Comparison of ENCODE assay signal across 9 cellular contexts in genomic region chr22:24953294-24954113, GRCh38. TPM values are rescaled to one million over a fixed set of nuclear protein-coding genes. Genes with fewer than 3 reads are reported as not detected.
DNase-seq lines count a peak whose midpoint lies in the region; ATAC-seq and TF ChIP-seq lines count a peak whose summit lies in the region.
"Had no signal": no experiment of that assay in that cellular context is flagged by ENCODE, and none has a peak within 500 bp of the region (broad histone marks: within the 10 kb centered on the region; RNA-seq: fewer than 3 reads in every experiment).

No MANE protein-coding gene starts in this region.

- H3K36me3 ChIP-seq in A673 (ENCODE audit: insufficient read depth, low read length, poor library complexity, severe bottlenecking): no peaks in the 10 kb centered on the region
- no peaks in the 10 kb centered on the region for H3K36me3 ChIP-seq in mucosa of rectum (ENCODE audit: control insufficient read depth in 2 of 2, insufficient read depth in 2 of 2, low read length in 2 of 2)

- H3K9me3 ChIP-seq in A673 (ENCODE audit: low read depth, low read length, poor library complexity, severe bottlenecking): no peaks in the 10 kb centered on the region
- H3K9me3 ChIP-seq in mucosa of rectum (ENCODE audit: control insufficient read depth in 2 of 2, low read length in 2 of 2): no peaks in the 10 kb centered on the region

- TF ChIP-seq RAD21 in Ishikawa (IDR thresholded peaks at IDR 0.05; ENCODE audit: low read depth): no peak

- H3K9ac ChIP-seq in mucosa of rectum (ENCODE audit: low read depth in 1 of 2, low read length in 2 of 2): peak overlapping the region; percentile 86 to 98

- TF ChIP-seq EP300 in Ishikawa (IDR thresholded peaks at IDR 0.05; ENCODE audit: borderline replicate concordance): no peak

- CTCF ChIA-PET in A673 (lab: Charles Lee): interaction anchor here (0.7 kb wide), 1 partner anchor 94 kb away, joined by 3 read pairs; no protein-coding TSS in a partner anchor

- POLR2A ChIA-PET in A673 (lab: Charles Lee; ENCODE audit: low non-redundant PET): interaction anchor here (0.6 kb wide), 1 partner anchor 18 kb away, joined by 5 read pairs; no protein-coding TSS in a partner anchor

- BruUV-seq in A673 (replicated peaks; lab: Mats Ljungman, UMichigan): no TSS peak

- intact Hi-C loops in A673 (cut with micrococcal nuclease; ENCODE audit: unreplicated experiment): no loop called here

- H3K4me3 ChIP-seq in A673 (ENCODE audit: low read depth, low read length, poor library complexity, severe bottlenecking) (peak overlapping the region; percentile 69), mucosa of rectum (ENCODE audit: low read length in 2 of 2) (peak overlapping the region; percentile 89 to 93)

- no peak for ATAC-seq in HG03045 (IDR thresholded peaks at IDR 0.05; ENCODE audit: unreplicated experiment)

- H3K4me1 ChIP-seq in A673 (ENCODE audit: insufficient read depth, low read length, poor library complexity, severe bottlenecking): peaks cover 11% of the 10 kb centered on the region
- H3K4me1 ChIP-seq in mucosa of rectum (ENCODE audit: control insufficient read depth in 2 of 2, insufficient read depth in 2 of 2, low read length in 2 of 2): peaks cover 15 to 24% of the 10 kb centered on the region in 2 donors

- H3K27ac ChIP-seq in A673 (ENCODE audit: low read depth, low read length, poor library complexity, severe bottlenecking) (peak overlapping the region; percentile 51), mucosa of rectum (ENCODE audit: low read depth in 2 of 2, low read length in 2 of 2) (peak overlapping the region; percentile 95 to 96)

- no peak for TF ChIP-seq CTCF in A673 (conservative IDR thresholded peaks at IDR 0.05; ENCODE audit: low read depth, low read length)

- H3K27me3 ChIP-seq in A673 (replicated peaks; ENCODE audit: insufficient read depth, low read depth, low read length, poor library complexity) (no peaks in the 10 kb centered on the region), mucosa of rectum (ENCODE audit: control insufficient read depth in 2 of 2, insufficient read depth in 2 of 2, low read length in 2 of 2) (peaks cover 2 to 3% of the 10 kb centered on the region in 2 donors)

- DNase-seq in A673 (ENCODE audit: low spot score): no peak
- peak; percentile 75 for DNase-seq in ecto neural progenitor cell (ENCODE audit: low spot score)
- no peak for DNase-seq in stimulated activated CD8-positive, alpha-beta memory T cell treated with anti-CD3 and anti-CD28 coated beads, Interleukin-4, amount 100 ng/mL, for 48 hours
- no peak for DNase-seq in NK-92 (lab: John Stamatoyannopoulos, UW; ENCODE audit: unreplicated experiment)
- no peak for DNase-seq in DMS114 treated with DMSO at 0.1 percent for 48 hours (lab: John Stamatoyannopoulos, UW; ENCODE audit: unreplicated experiment)

TF ChIP-seq in Ishikawa, 13 proteins besides CTCF, POLR2A, EP300 and RAD21:
- no peak for TF ChIP-seq CEBPB (IDR thresholded peaks at IDR 0.05)
- no peak for TF ChIP-seq NFIC (IDR thresholded peaks at IDR 0.05)
- no peak for TF ChIP-seq TEAD4 (IDR thresholded peaks at IDR 0.05)
- TF ChIP-seq MAX (IDR thresholded peaks at IDR 0.05): peak; percentile 84; the same call in 1 of the 2 replicates

RNA-seq across cellular contexts. Expression of gene KIAA1671, which starts 1.0 kb away (rescaled TPM):
- 12.8 and 15.0 TPM in 2 replicates for total RNA-seq in A673 (2021)

RNA-seq across cellular contexts. Expression of gene LHFPL7, which starts 7.0 kb away (rescaled TPM):
- total RNA-seq in A673 (2021): not detected in 2 replicates
- total RNA-seq: subcutaneous adipose tissue had no signal
